ENCODE assay signal across 9 cellular contexts in the genomic region with DNA sequence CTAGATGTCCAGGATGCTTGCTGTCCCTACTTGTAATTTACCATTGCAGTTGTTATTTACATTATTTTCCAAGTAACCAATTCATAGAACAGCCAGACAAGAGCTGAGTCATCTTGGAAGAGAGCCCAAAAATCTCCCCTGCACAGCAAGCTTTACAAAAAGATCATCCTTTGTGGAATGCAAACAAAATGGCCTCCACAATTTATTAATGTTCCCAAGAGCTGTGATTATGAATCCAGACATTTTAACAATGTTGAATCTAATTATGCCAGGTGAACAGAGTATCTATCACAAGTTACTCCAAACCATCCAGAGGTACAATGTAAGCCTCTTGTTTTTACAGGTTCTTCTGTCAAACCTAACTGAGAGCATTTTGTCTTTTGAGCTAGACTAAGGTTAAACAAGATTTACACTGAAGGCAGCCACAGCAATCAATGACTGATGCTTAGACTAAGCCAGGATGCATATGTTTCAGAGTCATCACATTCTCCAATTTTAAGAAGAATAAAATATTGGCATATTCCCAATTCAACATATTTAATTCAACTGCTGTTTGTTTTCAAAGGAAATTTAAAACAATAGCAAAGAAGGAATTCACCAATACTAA.
DNase-seq lines count a peak whose midpoint lies in the region; ATAC-seq and TF ChIP-seq lines count a peak whose summit lies in the region.
"Had no signal": no experiment of that assay in that cellular context is flagged by ENCODE, and none has a peak within 500 bp of the region (broad histone marks: within the 10 kb centered on the region; RNA-seq: fewer than 3 reads in every experiment).

No MANE protein-coding gene starts in this region.

- no peak overlapping the region for H3K14ac ChIP-seq in trophoblast cell (ENCODE audit: low read length)

- no peak overlapping the region for H2BK12ac ChIP-seq in trophoblast cell (ENCODE audit: low read length)

- H3K4me1 ChIP-seq in Panc1 (ENCODE audit: control insufficient read depth, insufficient read depth, low read length) (no peaks in the 10 kb centered on the region), trophoblast cell (ENCODE audit: control insufficient read depth in 1 of 2, insufficient read depth in 2 of 2, low read length in 2 of 2) (no peaks in the 10 kb centered on the region)

- DNase-seq in G401 (ENCODE audit: low spot score) (peak; percentile 33), Panc1 (ENCODE audit: low read depth, low spot score) (peak; percentile 73), fibroblast of mammary gland (ENCODE audit: low read depth) (peak; percentile 93), trophoblast cell (no peak), SIG-M5 (lab: John Stamatoyannopoulos, UW) (no peak)
- no peak for DNase-seq in activated T-cell treated with anti-CD3 and anti-CD28 coated beads, Interleukin-2, amount 50 U/mL, for 72 hours
- no peak for DNase-seq in effector CD4-positive, alpha-beta T cell
- DNase-seq: small intestine had no signal

- H3K79me1 ChIP-seq in trophoblast cell (ENCODE audit: low read length), result no peaks in the 10 kb centered on the region

- no peak overlapping the region for H4K8ac ChIP-seq in trophoblast cell (ENCODE audit: low read depth, low read length)

- no peak overlapping the region for H3K23ac ChIP-seq in trophoblast cell (ENCODE audit: low read length)

- H3K4me3 ChIP-seq in Panc1 (ENCODE audit: low read depth in 2 of 2, low read length in 2 of 2) (no peak overlapping the region), fibroblast of mammary gland (ENCODE audit: control insufficient read depth, low read depth, low read length) (no peak overlapping the region), trophoblast cell (ENCODE audit: low read depth, low read length) (no peak overlapping the region)

- no peak overlapping the region for H3K4me3 Mint-ChIP-seq in activated T-cell treated with anti-CD3 and anti-CD28 coated beads, Interleukin-2, amount 50 U/mL, for 72 hours

- CTCF ChIA-PET in Panc1 (lab: Charles Lee), result no interaction called here

- peak overlapping the region; percentile 40 for H3K27ac ChIP-seq in 22Rv1
- no peak overlapping the region for H3K27ac ChIP-seq in Panc1 (ENCODE audit: low read length)
- H3K27ac ChIP-seq in trophoblast cell (ENCODE audit: low read depth, low read length), result no peak overlapping the region

- peak; percentile 72 for ATAC-seq in Panc1
- no peak for ATAC-seq in activated T-cell treated with anti-CD3 and anti-CD28 coated beads, Interleukin-2, amount 50 U/mL, for 72 hours (replicated peaks in 1 of 2)

- H3K4ac ChIP-seq in trophoblast cell (ENCODE audit: low read depth, low read length), result no peak overlapping the region

- no peak overlapping the region for H2BK5ac ChIP-seq in trophoblast cell (ENCODE audit: low read depth, low read length, poor library complexity)

- intact Hi-C loops in Panc1 (cut with micrococcal nuclease; ENCODE audit: unreplicated experiment), result no loop called here

- no peak overlapping the region for H3K27ac Mint-ChIP-seq in activated T-cell treated with anti-CD3 and anti-CD28 coated beads, Interleukin-2, amount 50 U/mL, for 72 hours

- TF ChIP-seq CTCF in 22Rv1 (IDR thresholded peaks at IDR 0.05), result no peak
- no peak for TF ChIP-seq CTCF in Panc1 (IDR thresholded peaks at IDR 0.05)
- TF ChIP-seq CTCF in fibroblast of mammary gland (conservative IDR thresholded peaks at IDR 0.05; ENCODE audit: control insufficient read depth, insufficient read depth, low read depth, low read length), result no peak

- H3K9me3 ChIP-seq in Panc1 (ENCODE audit: control insufficient read depth, insufficient read depth, low read depth, low read length) (no peaks in the 10 kb centered on the region), trophoblast cell (ENCODE audit: insufficient read depth, low read depth, low read length) (no peaks in the 10 kb centered on the region)

- H2BK120ac ChIP-seq in trophoblast cell (ENCODE audit: insufficient read depth, low read length, poor library complexity), result no peak overlapping the region

- H3K4me1 Mint-ChIP-seq in activated T-cell treated with anti-CD3 and anti-CD28 coated beads, Interleukin-2, amount 50 U/mL, for 72 hours (ENCODE audit: low read depth), result no peaks in the 10 kb centered on the region

- no peak overlapping the region for H3K18ac ChIP-seq in trophoblast cell (ENCODE audit: low read length)

- H3K9me3 Mint-ChIP-seq in activated T-cell treated with anti-CD3 and anti-CD28 coated beads, Interleukin-2, amount 50 U/mL, for 72 hours, result peaks cover 5 to 7% of the 10 kb centered on the region in 2 donors

- POLR2A ChIA-PET in Panc1 (lab: Charles Lee), result no interaction called here

- no peak overlapping the region for H4K12ac ChIP-seq in trophoblast cell (ENCODE audit: low read depth, low read length)

- no peak overlapping the region for H3K4me2 ChIP-seq in trophoblast cell (ENCODE audit: low read length)

- H3K27me3 ChIP-seq in Panc1 (ENCODE audit: control insufficient read depth, insufficient read depth, low read length) (no peaks in the 10 kb centered on the region), trophoblast cell (ENCODE audit: insufficient read depth, low read length) (no peaks in the 10 kb centered on the region)

- H3K36me3 ChIP-seq in Panc1 (ENCODE audit: control insufficient read depth, insufficient read depth, low read length) (no peaks in the 10 kb centered on the region), trophoblast cell (ENCODE audit: control insufficient read depth in 1 of 2, insufficient read depth in 2 of 2, low read length in 2 of 2) (no peaks in the 10 kb centered on the region)

- no peak overlapping the region for H2AK5ac ChIP-seq in trophoblast cell (ENCODE audit: low read length)

- no peaks in the 10 kb centered on the region for H3K79me2 ChIP-seq in trophoblast cell (ENCODE audit: control insufficient read depth, insufficient read depth, low read length, poor library complexity)

- H3K27me3 Mint-ChIP-seq in activated T-cell treated with anti-CD3 and anti-CD28 coated beads, Interleukin-2, amount 50 U/mL, for 72 hours (ENCODE audit: low read depth), result no peaks in the 10 kb centered on the region

- H4K91ac ChIP-seq in trophoblast cell (ENCODE audit: low read depth, low read length), result no peak overlapping the region

- H2AFZ ChIP-seq in trophoblast cell (ENCODE audit: insufficient read depth, low read length, poor library complexity), result no peak overlapping the region

- peaks cover 3 to 7% of the 10 kb centered on the region in 2 donors for H3K36me3 Mint-ChIP-seq in activated T-cell treated with anti-CD3 and anti-CD28 coated beads, Interleukin-2, amount 50 U/mL, for 72 hours (ENCODE audit: insufficient read depth in 2 of 2)

- BruUV-seq in Panc1 (replicated peaks; lab: Mats Ljungman, UMichigan), result no TSS peak

- in situ Hi-C loops in G401 (cut with HindIII; ENCODE audit: low sequenced_read_pairs), result no loop called here
- in situ Hi-C loops in Panc1 (cut with HindIII; ENCODE audit: low pct_unique_long_range_greater_than_20kb, low sequenced_read_pairs), result no loop called here

- no peak overlapping the region for H3K9ac ChIP-seq in trophoblast cell (ENCODE audit: low read length)

Comparison
In these comparisons a context has a peak if more than half of its experiments do, and no peak if none do; other contexts are left out.
1. DNase-seq: peak in G401 (single experiment), Panc1 (single experiment) and fibroblast of mammary gland (single experiment); none in activated T-cell treated with anti-CD3 and anti-CD28 coated beads, Interleukin-2, amount 50 U/mL, for 72 hours (0 of 2), trophoblast cell (0 of 2), effector CD4-positive, alpha-beta T cell (single experiment) and SIG-M5 (single experiment).